Comparison of ENCODE assay signal across 8 cellular contexts in the genomic region with DNA sequence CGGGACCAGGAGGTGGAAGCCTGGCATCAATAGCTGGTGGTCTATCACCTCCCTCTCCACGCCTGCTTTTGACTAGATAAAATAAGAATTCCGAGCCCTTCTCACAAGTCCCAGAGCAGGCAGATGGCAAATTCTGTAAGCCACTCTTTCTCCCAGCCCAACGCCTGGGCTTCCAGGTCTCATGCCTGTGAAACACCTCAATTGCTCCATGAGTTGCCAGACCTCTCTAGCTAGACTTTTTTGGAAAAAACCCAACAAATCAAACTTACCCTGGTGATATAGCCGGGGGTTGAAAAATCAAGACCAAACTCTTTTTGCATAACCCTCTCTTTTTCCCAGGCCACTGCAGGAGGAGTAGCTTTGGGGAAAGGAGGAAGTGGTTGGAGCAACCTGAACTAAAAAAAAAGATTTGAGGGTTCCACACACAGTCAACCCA. TPM values are rescaled to one million over a fixed set of nuclear protein-coding genes. Genes with fewer than 3 reads are reported as not detected.
DNase-seq lines count a peak whose midpoint lies in the region; ATAC-seq and TF ChIP-seq lines count a peak whose summit lies in the region.

No MANE protein-coding gene starts in this region.

- no peaks in the 10 kb centered on the region for H3K27me3 Mint-ChIP-seq in T-helper 1 cell treated with Interleukin-12 subunit alpha and Interleukin-12 subunit beta and Interleukin-4 antibody, amounts not matched to agents 30 μg/mL and 1 μg/mL, for 36 hours (ENCODE audit: low read depth)

- peak overlapping the region; percentile 99 for H3K27ac ChIP-seq in thoracic aorta

- H3K36me3 ChIP-seq in thoracic aorta, result peaks cover 9% of the 10 kb centered on the region

- H3K4me3 Mint-ChIP-seq in T-helper 1 cell treated with Interleukin-12 subunit alpha and Interleukin-12 subunit beta and Interleukin-4 antibody, amounts not matched to agents 30 μg/mL and 1 μg/mL, for 36 hours, result peak overlapping the region; percentile 86

- H3K9me3 Mint-ChIP-seq in T-helper 1 cell treated with Interleukin-12 subunit alpha and Interleukin-12 subunit beta and Interleukin-4 antibody, amounts not matched to agents 30 μg/mL and 1 μg/mL, for 36 hours, result no peaks in the 10 kb centered on the region

- no peaks in the 10 kb centered on the region for H3K27me3 ChIP-seq in thoracic aorta (replicated peaks; ENCODE audit: insufficient read depth)

- peaks cover 48% of the 10 kb centered on the region for H3K36me3 Mint-ChIP-seq in T-helper 1 cell treated with Interleukin-12 subunit alpha and Interleukin-12 subunit beta and Interleukin-4 antibody, amounts not matched to agents 30 μg/mL and 1 μg/mL, for 36 hours (ENCODE audit: low read depth)

- H3K9me3 ChIP-seq in thoracic aorta, result no peaks in the 10 kb centered on the region

- peak; percentile 7 for ATAC-seq in left lobe of liver
- peak; percentile 7 for ATAC-seq in thoracic aorta (ENCODE audit: insufficient number of reproducible peaks, low FRiP score, low read depth)

- H3K4me3 ChIP-seq in thoracic aorta, result peak overlapping the region; percentile 74

- DNase-seq in T-helper 1 cell (no peak), amniotic epithelial cell (ENCODE audit: low read depth) (peak; percentile 69), left lobe of liver (ENCODE audit: low spot score) (no peak), thoracic aorta (ENCODE audit: low spot score) (no peak), HK-2 (ENCODE audit: unreplicated experiment) (no peak), hippocampal formation (lab: John Stamatoyannopoulos, UW) (no peak)
- no peak for DNase-seq in stimulated activated CD4-positive, alpha-beta T cell treated with anti-CD3 and anti-CD28 coated beads, Interleukin-2, amount 100 ng/mL, for 48 hours

- H3K27ac Mint-ChIP-seq in T-helper 1 cell treated with Interleukin-12 subunit alpha and Interleukin-12 subunit beta and Interleukin-4 antibody, amounts not matched to agents 30 μg/mL and 1 μg/mL, for 36 hours, result peak overlapping the region; percentile 95

- peaks cover 55% of the 10 kb centered on the region for H3K4me1 Mint-ChIP-seq in T-helper 1 cell treated with Interleukin-12 subunit alpha and Interleukin-12 subunit beta and Interleukin-4 antibody, amounts not matched to agents 30 μg/mL and 1 μg/mL, for 36 hours (ENCODE audit: low read depth)

- peaks cover 39 to 72% of the 10 kb centered on the region in 2 donors for H3K4me1 ChIP-seq in thoracic aorta (ENCODE audit: control insufficient read depth in 1 of 2, low read depth in 2 of 2)

- TF ChIP-seq CTCF in thoracic aorta (IDR thresholded peaks at IDR 0.05), result no peak

RNA-seq across cellular contexts. Expression of gene BHLHE40, which starts 7.0 kb away (rescaled TPM):
- 26.4 TPM for total RNA-seq in left lobe of liver
- total RNA-seq in thoracic aorta, result 100 to 1,000 TPM in 1 of 2 donors, 10 to 100 TPM in 1; 47.2 to 109 TPM
